Comparison of ENCODE assay signal across 9 cellular contexts in the genomic region with DNA sequence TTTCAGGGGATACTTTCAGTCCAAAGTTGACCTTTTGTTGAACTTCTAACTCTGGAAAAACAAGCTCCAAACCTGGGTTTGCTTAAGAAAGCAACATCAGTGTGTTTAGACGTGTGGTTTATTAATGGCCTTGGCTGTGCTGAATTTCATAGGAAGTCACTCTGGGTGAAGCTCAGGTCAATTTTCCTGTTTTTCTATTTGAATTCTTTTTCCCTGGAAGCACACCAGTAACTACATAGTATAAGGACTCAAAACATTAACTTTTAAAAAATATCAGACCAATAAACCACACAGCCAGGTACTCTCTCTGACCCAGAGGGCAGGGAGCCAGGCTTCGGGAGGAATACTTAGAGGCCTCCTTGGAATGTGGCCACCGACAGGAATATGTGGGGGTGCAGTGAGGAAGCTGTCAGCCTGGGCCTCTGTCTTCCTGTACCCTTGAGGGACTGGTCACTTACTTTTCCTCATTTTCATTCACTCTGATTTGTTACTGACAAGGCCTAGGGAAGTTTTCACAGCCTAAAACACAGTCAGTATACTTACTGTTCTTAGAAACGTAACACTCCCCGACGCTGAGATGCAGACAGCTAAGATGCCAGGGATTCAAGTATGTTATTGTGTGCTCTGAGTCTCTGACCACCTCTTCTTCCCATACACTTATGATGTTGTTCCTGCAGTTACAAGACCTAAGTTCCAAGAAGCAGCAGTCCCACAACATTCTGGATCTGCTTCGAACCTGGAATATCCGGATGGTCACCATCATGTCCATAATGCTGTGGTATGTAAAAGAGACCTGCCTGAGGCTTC. TPM values are rescaled to one million over a fixed set of nuclear protein-coding genes. Genes with fewer than 3 reads are reported as not detected.
DNase-seq lines count a peak whose midpoint lies in the region; ATAC-seq and TF ChIP-seq lines count a peak whose summit lies in the region.
"Had no signal": no experiment of that assay in that cellular context is flagged by ENCODE, and none has a peak within 500 bp of the region (broad histone marks: within the 10 kb centered on the region; RNA-seq: fewer than 3 reads in every experiment).

No MANE protein-coding gene starts in this region.

- TF ChIP-seq CTCF in natural killer cell (IDR thresholded peaks at IDR 0.05), result no peak

- no peaks in the 10 kb centered on the region for H3K9me3 Mint-ChIP-seq in natural killer cell treated with Interleukin-12 subunit alpha and Interleukin-12 subunit beta and Interleukin-15 and Interleukin-18, amount 100 ng/mL, for 72 hours
- H3K9me3 Mint-ChIP-seq in natural killer cell, result no peaks in the 10 kb centered on the region

- DNase-seq in natural killer cell treated with Interleukin-12 subunit alpha and Interleukin-12 subunit beta and Interleukin-15 and Interleukin-18, amount 100 ng/mL, for 72 hours (ENCODE audit: low spot score), result no peak
- no peak for DNase-seq in natural killer cell
- peak in 1 of 2 donors; percentile 57 for DNase-seq in aorta
- no peak for DNase-seq in GF-D8 (lab: John Stamatoyannopoulos, UW)
- DNase-seq: BE2C had no signal

- intact Hi-C loops in natural killer cell (cut with micrococcal nuclease), result no loop called here
- intact Hi-C loops in aorta (cut with DNase I), result loop anchor here in 1 of 2 donors (2.0 to 10.0 kb wide), 3 partner anchors 22 to 326 kb away; no protein-coding TSS in a partner anchor

- H3K4me3 ChIP-seq in endocrine pancreas (ENCODE audit: control insufficient read depth, insufficient read depth, low read length) (no peak overlapping the region), mucosa of stomach (ENCODE audit: low read length) (no peak overlapping the region), aorta (ENCODE audit: low read length in 2 of 2) (no peak overlapping the region)

- H3K27ac Mint-ChIP-seq in natural killer cell treated with Interleukin-12 subunit alpha and Interleukin-12 subunit beta and Interleukin-15 and Interleukin-18, amount 100 ng/mL, for 72 hours, result peak overlapping the region; percentile 2 to 45
- H3K27ac Mint-ChIP-seq in natural killer cell, result peak overlapping the region in 1 of 2 donors; percentile 81

- H3K4me3 Mint-ChIP-seq in natural killer cell treated with Interleukin-12 subunit alpha and Interleukin-12 subunit beta and Interleukin-15 and Interleukin-18, amount 100 ng/mL, for 72 hours, result no peak overlapping the region
- no peak overlapping the region for H3K4me3 Mint-ChIP-seq in natural killer cell

- no peaks in the 10 kb centered on the region for H3K36me3 ChIP-seq in endocrine pancreas (ENCODE audit: control insufficient read depth, insufficient read depth, low read length)
- H3K36me3 ChIP-seq in mucosa of stomach (ENCODE audit: control insufficient read depth, insufficient read depth, low read length), result peaks cover 10% of the 10 kb centered on the region
- H3K36me3 ChIP-seq in aorta (ENCODE audit: control insufficient read depth in 1 of 2, insufficient read depth in 2 of 2, low read length in 1 of 2), result no peaks in the 10 kb centered on the region
- H3K36me3 ChIP-seq: BE2C had no signal

- no peaks in the 10 kb centered on the region for H3K36me3 Mint-ChIP-seq in natural killer cell treated with Interleukin-12 subunit alpha and Interleukin-12 subunit beta and Interleukin-15 and Interleukin-18, amount 100 ng/mL, for 72 hours
- no peaks in the 10 kb centered on the region for H3K36me3 Mint-ChIP-seq in natural killer cell

- H3K9me3 ChIP-seq in endocrine pancreas (ENCODE audit: control insufficient read depth, low read length), result no peaks in the 10 kb centered on the region
- no peaks in the 10 kb centered on the region for H3K9me3 ChIP-seq in mucosa of stomach (ENCODE audit: control insufficient read depth, low read length)
- H3K9me3 ChIP-seq in aorta (ENCODE audit: control insufficient read depth, low read length), result no peaks in the 10 kb centered on the region
- H3K9me3 ChIP-seq: BE2C had no signal

- H3K4me1 Mint-ChIP-seq in natural killer cell treated with Interleukin-12 subunit alpha and Interleukin-12 subunit beta and Interleukin-15 and Interleukin-18, amount 100 ng/mL, for 72 hours (ENCODE audit: low read depth in 2 of 2), result peaks cover 29 to 39% of the 10 kb centered on the region in 2 donors
- peaks cover 15 to 45% of the 10 kb centered on the region in 2 donors for H3K4me1 Mint-ChIP-seq in natural killer cell

- H3K27me3 Mint-ChIP-seq in natural killer cell treated with Interleukin-12 subunit alpha and Interleukin-12 subunit beta and Interleukin-15 and Interleukin-18, amount 100 ng/mL, for 72 hours, result no peaks in the 10 kb centered on the region
- H3K27me3 Mint-ChIP-seq in natural killer cell (ENCODE audit: low read depth in 2 of 2), result no peaks in the 10 kb centered on the region

- H3K9ac ChIP-seq in endocrine pancreas (ENCODE audit: control insufficient read depth, insufficient read depth, low read length) (peak overlapping the region; percentile 11), mucosa of stomach (ENCODE audit: low read length) (peak overlapping the region; percentile 61)

- H3K4me1 ChIP-seq in endocrine pancreas (ENCODE audit: control insufficient read depth, insufficient read depth, low read length) (peaks cover 4% of the 10 kb centered on the region), mucosa of stomach (ENCODE audit: control insufficient read depth, insufficient read depth, low read length) (peaks cover 71% of the 10 kb centered on the region), aorta (ENCODE audit: control insufficient read depth in 1 of 2, insufficient read depth in 2 of 2, low read length in 2 of 2) (peaks cover 1 to 3% of the 10 kb centered on the region in 2 donors)

- H3K27me3 ChIP-seq in endocrine pancreas (ENCODE audit: control insufficient read depth, insufficient read depth, low read length) (no peaks in the 10 kb centered on the region), mucosa of stomach (ENCODE audit: control insufficient read depth, insufficient read depth, low read length) (no peaks in the 10 kb centered on the region), aorta (ENCODE audit: control insufficient read depth in 1 of 2, insufficient read depth in 2 of 2, low read length in 1 of 2) (no peaks in the 10 kb centered on the region)
- H3K27me3 ChIP-seq: BE2C had no signal

- H3K27ac ChIP-seq in aorta (ENCODE audit: low read depth in 1 of 2, low read length in 2 of 2), result peak overlapping the region; percentile 67 to 96

- ATAC-seq in natural killer cell treated with Interleukin-12 subunit alpha and Interleukin-12 subunit beta and Interleukin-15 and Interleukin-18, amount 100 ng/mL, for 72 hours, result no peak
- no peak for ATAC-seq in natural killer cell
- ATAC-seq in aorta (ENCODE audit: low FRiP score), result peak; percentile 37
- ATAC-seq in HG02763 (IDR thresholded peaks at IDR 0.05; ENCODE audit: unreplicated experiment), result no peak
- no peak for ATAC-seq in GM21619 (IDR thresholded peaks at IDR 0.05; ENCODE audit: unreplicated experiment)

- 20% methylated on average over 8 of the region's 8 CpGs for WGBS in aorta, 2 donors

RNA-seq across cellular contexts. Expression of a gene that starts 18.9 kb away (rescaled TPM):
- total RNA-seq in natural killer cell treated with Interleukin-12 subunit alpha and Interleukin-12 subunit beta and Interleukin-15 and Interleukin-18, amount 100 ng/mL, for 72 hours, result 1 to 10 TPM; 3.5 to 6.4 TPM
- 1 to 10 TPM; 1.6 to 5.0 (median 3.9) TPM for total RNA-seq in natural killer cell
- 10 to 100 TPM in 1 of 2 donors, 1 to 10 TPM in 1; 8.6 to 14.4 TPM for total RNA-seq in aorta
- 1 to 10 TPM; 7.6 to 8.9 TPM for polyA plus RNA-seq in aorta
